ENCODE assay signal across 11 cellular contexts in genomic region chr7:138898255-138898654, GRCh38.
DNase-seq lines count a peak whose midpoint lies in the region; ATAC-seq and TF ChIP-seq lines count a peak whose summit lies in the region.
"Had no signal": no experiment of that assay in that cellular context is flagged by ENCODE, and none has a peak within 500 bp of the region (broad histone marks: within the 10 kb centered on the region; RNA-seq: fewer than 3 reads in every experiment).

No MANE protein-coding gene starts in this region.

- H3K27me3 Mint-ChIP-seq in activated CD8-positive, alpha-beta memory T cell treated with anti-CD3 and anti-CD28 coated beads, Interleukin-2, amount 10 ng/mL, durations not matched to agents 7 days and 5 days: peaks cover 25% of the 10 kb centered on the region

- no peak for TF ChIP-seq CTCF in omental fat pad (IDR thresholded peaks at IDR 0.05)

- no peaks in the 10 kb centered on the region for H3K9me3 Mint-ChIP-seq in activated CD8-positive, alpha-beta memory T cell treated with anti-CD3 and anti-CD28 coated beads, Interleukin-2, amount 10 ng/mL, durations not matched to agents 7 days and 5 days (ENCODE audit: low read depth)
- no peaks in the 10 kb centered on the region for H3K9me3 Mint-ChIP-seq in stimulated activated effector memory CD8-positive, alpha-beta T cell treated with anti-CD3 and anti-CD28 coated beads, Interleukin-12 subunit alpha, Interleukin-12 subunit beta, amount 100 ng/mL, for 72 hours
- H3K9me3 Mint-ChIP-seq: H9 had no signal

- CTCF ChIA-PET in activated CD8-positive, alpha-beta memory T cell treated with anti-CD3 and anti-CD28 coated beads, Interleukin-2, amount 10 ng/mL, durations not matched to agents 7 days and 5 days (lab: Charles Lee): interaction anchor here (0.7 to 2.8 kb wide), 2 partner anchors 12 to 101 kb away, joined by 3 to 22 read pairs; no protein-coding TSS in a partner anchor

- ATAC-seq in activated CD8-positive, alpha-beta memory T cell treated with anti-CD3 and anti-CD28 coated beads, Interleukin-2, amount 10 ng/mL, durations not matched to agents 7 days and 5 days: peak; percentile 68
- ATAC-seq in stimulated activated effector memory CD8-positive, alpha-beta T cell treated with anti-CD3 and anti-CD28 coated beads, Interleukin-12 subunit alpha, Interleukin-12 subunit beta, amount 100 ng/mL, for 72 hours: peak; percentile 69
- ATAC-seq in GM18498 (IDR thresholded peaks at IDR 0.05; ENCODE audit: unreplicated experiment) (no peak), omental fat pad (ENCODE audit: low FRiP score) (no peak)

- H3K27ac Mint-ChIP-seq in activated CD8-positive, alpha-beta memory T cell treated with anti-CD3 and anti-CD28 coated beads, Interleukin-2, amount 10 ng/mL, durations not matched to agents 7 days and 5 days: peak overlapping the region; percentile 76
- no peak overlapping the region for H3K27ac Mint-ChIP-seq in stimulated activated effector memory CD8-positive, alpha-beta T cell treated with anti-CD3 and anti-CD28 coated beads, Interleukin-12 subunit alpha, Interleukin-12 subunit beta, amount 100 ng/mL, for 72 hours
- H3K27ac Mint-ChIP-seq: H9 had no signal

- peak; percentile 54 for DNase-seq in activated CD8-positive, alpha-beta memory T cell treated with anti-CD3 and anti-CD28 coated beads for 24 hours
- no peak for DNase-seq in activated CD8-positive, alpha-beta memory T cell treated with anti-CD3 and anti-CD28 coated beads, Interleukin-2, amount 50 U/mL, for 48 hours
- DNase-seq in Kasumi-1 (lab: John Stamatoyannopoulos, UW): peak; percentile 67 to 74
- DNase-seq in activated CD8-positive, alpha-beta memory T cell treated with anti-CD3 and anti-CD28 coated beads, Interleukin-2, amount 10 ng/mL, durations not matched to agents 7 days and 5 days: no peak
- DNase-seq in stimulated activated effector memory CD8-positive, alpha-beta T cell treated with anti-CD3 and anti-CD28 coated beads, Interleukin-12 subunit alpha, Interleukin-12 subunit beta, amount 100 ng/mL, for 72 hours (ENCODE audit: low spot score in 2 of 2): no peak
- DNase-seq in omental fat pad (ENCODE audit: low spot score): no peak
- no peak for DNase-seq in NCI-H1436 treated with DMSO at 0.1 percent for 48 hours (lab: John Stamatoyannopoulos, UW)
- DNase-seq: DMS79 treated with DMSO at 0.1 percent for 48 hours, H9, sigmoid colon had no signal

- no peaks in the 10 kb centered on the region for H3K36me3 Mint-ChIP-seq in activated CD8-positive, alpha-beta memory T cell treated with anti-CD3 and anti-CD28 coated beads, Interleukin-2, amount 10 ng/mL, durations not matched to agents 7 days and 5 days
- no peaks in the 10 kb centered on the region for H3K36me3 Mint-ChIP-seq in stimulated activated effector memory CD8-positive, alpha-beta T cell treated with anti-CD3 and anti-CD28 coated beads, Interleukin-12 subunit alpha, Interleukin-12 subunit beta, amount 100 ng/mL, for 72 hours

- no peak overlapping the region for H3K4me3 Mint-ChIP-seq in activated CD8-positive, alpha-beta memory T cell treated with anti-CD3 and anti-CD28 coated beads, Interleukin-2, amount 10 ng/mL, durations not matched to agents 7 days and 5 days
- no peak overlapping the region for H3K4me3 Mint-ChIP-seq in stimulated activated effector memory CD8-positive, alpha-beta T cell treated with anti-CD3 and anti-CD28 coated beads, Interleukin-12 subunit alpha, Interleukin-12 subunit beta, amount 100 ng/mL, for 72 hours
- H3K4me3 Mint-ChIP-seq: H9 had no signal

- peaks cover 30% of the 10 kb centered on the region for H3K4me1 Mint-ChIP-seq in activated CD8-positive, alpha-beta memory T cell treated with anti-CD3 and anti-CD28 coated beads, Interleukin-2, amount 10 ng/mL, durations not matched to agents 7 days and 5 days
- peaks cover 20% of the 10 kb centered on the region for H3K4me1 Mint-ChIP-seq in stimulated activated effector memory CD8-positive, alpha-beta T cell treated with anti-CD3 and anti-CD28 coated beads, Interleukin-12 subunit alpha, Interleukin-12 subunit beta, amount 100 ng/mL, for 72 hours

Comparison
In these comparisons a context has a peak if more than half of its experiments do, and no peak if none do; other contexts are left out.
1. DNase-seq: peak in activated CD8-positive, alpha-beta memory T cell treated with anti-CD3 and anti-CD28 coated beads for 24 hours (single experiment) and Kasumi-1 (2 of 2); none in activated CD8-positive, alpha-beta memory T cell treated with anti-CD3 and anti-CD28 coated beads, Interleukin-2, amount 50 U/mL, for 48 hours (single experiment), activated CD8-positive, alpha-beta memory T cell treated with anti-CD3 and anti-CD28 coated beads, Interleukin-2, amount 10 ng/mL, durations not matched to agents 7 days and 5 days (single experiment), stimulated activated effector memory CD8-positive, alpha-beta T cell treated with anti-CD3 and anti-CD28 coated beads, Interleukin-12 subunit alpha, Interleukin-12 subunit beta, amount 100 ng/mL, for 72 hours (0 of 2), omental fat pad (single experiment) and NCI-H1436 treated with DMSO at 0.1 percent for 48 hours (single experiment).
2. ATAC-seq: peak in activated CD8-positive, alpha-beta memory T cell treated with anti-CD3 and anti-CD28 coated beads, Interleukin-2, amount 10 ng/mL, durations not matched to agents 7 days and 5 days (single experiment) and stimulated activated effector memory CD8-positive, alpha-beta T cell treated with anti-CD3 and anti-CD28 coated beads, Interleukin-12 subunit alpha, Interleukin-12 subunit beta, amount 100 ng/mL, for 72 hours (single experiment); none in GM18498 (single experiment) and omental fat pad (single experiment).